ENCODE assay signal across 9 cellular contexts in the genomic region with DNA sequence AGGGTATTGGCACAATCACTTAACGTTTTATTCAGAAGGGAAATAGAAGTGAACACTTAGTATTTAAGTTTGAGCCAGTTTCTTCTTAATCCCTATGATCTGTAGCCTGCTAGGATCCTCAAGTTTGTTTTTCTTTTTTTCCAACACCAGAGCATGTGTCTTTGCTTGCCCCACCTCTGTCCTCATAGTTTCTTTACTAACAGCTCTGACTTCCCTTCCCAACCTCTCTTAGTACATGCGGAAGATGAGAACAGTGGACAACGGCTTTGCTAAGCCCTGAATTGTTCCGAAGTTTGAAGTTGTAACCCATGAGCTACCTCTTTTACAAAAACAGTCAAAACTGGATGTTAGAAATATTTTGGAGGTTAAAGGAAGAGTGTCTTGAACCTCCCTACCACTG.
DNase-seq lines count a peak whose midpoint lies in the region; ATAC-seq lines count a peak whose summit lies in the region.
"Had no signal": no experiment of that assay in that cellular context is flagged by ENCODE, and none has a peak within 500 bp of the region (broad histone marks: within the 10 kb centered on the region; RNA-seq: fewer than 3 reads in every experiment).

No MANE protein-coding gene starts in this region.

- peak overlapping the region; percentile 46 for H2AFZ ChIP-seq in neuronal stem cell (ENCODE audit: low read length)

- no peaks in the 10 kb centered on the region for H3K27me3 ChIP-seq in neuronal stem cell (ENCODE audit: control insufficient read depth in 3 of 3, insufficient read depth in 3 of 3, low read depth in 1 of 3, low read length in 3 of 3)

- ATAC-seq in GM18868 (IDR thresholded peaks at IDR 0.05; ENCODE audit: unreplicated experiment) = peak; percentile 36
- peak; percentile 31 for ATAC-seq in HG02884 (IDR thresholded peaks at IDR 0.05; ENCODE audit: unreplicated experiment)

- WGBS in neuronal stem cell (ENCODE audit: extremely low coverage in 2 of 2, insufficient read length in 2 of 2, insufficient replicate concordance in 1 of 2), 2 donors = no CpG with 5 or more reads among the region's 4 CpGs

- H3K4me3 Mint-ChIP-seq in activated T-cell treated with anti-CD3 and anti-CD28 coated beads, Interleukin-2, amount 50 U/mL, for 24 hours = no peak overlapping the region
- no peak overlapping the region for H3K4me3 Mint-ChIP-seq in activated naive CD4-positive, alpha-beta T cell treated with anti-CD3 and anti-CD28 coated beads, Interleukin-2, amount 10 ng/mL, durations not matched to agents 7 days and 5 days

- H3K4ac ChIP-seq in neuronal stem cell (ENCODE audit: low read length) = no peak overlapping the region

- no peaks in the 10 kb centered on the region for H3K36me3 ChIP-seq in neuronal stem cell (replicated peaks in 1 of 2; ENCODE audit: control insufficient read depth in 2 of 2, insufficient read depth in 2 of 2, low read length in 2 of 2)

- no peaks in the 10 kb centered on the region for H3K27me3 Mint-ChIP-seq in activated T-cell treated with anti-CD3 and anti-CD28 coated beads, Interleukin-2, amount 50 U/mL, for 24 hours
- H3K27me3 Mint-ChIP-seq in activated naive CD4-positive, alpha-beta T cell treated with anti-CD3 and anti-CD28 coated beads, Interleukin-2, amount 10 ng/mL, durations not matched to agents 7 days and 5 days = no peaks in the 10 kb centered on the region

- H4K8ac ChIP-seq in neuronal stem cell (ENCODE audit: low read depth, low read length) = no peak overlapping the region

- DNase-seq in RPMI7951 (ENCODE audit: low read depth) (peak; percentile 3), neuronal stem cell (ENCODE audit: low spot score) (no peak), DMS53 treated with DMSO at 0.1 percent for 48 hours (lab: John Stamatoyannopoulos, UW; ENCODE audit: unreplicated experiment) (no peak), T-helper 1 cell (no peak)
- DNase-seq in activated T-cell treated with anti-CD3 and anti-CD28 coated beads, Interleukin-2, amount 50 U/mL, for 24 hours = no peak
- no peak for DNase-seq in activated naive CD4-positive, alpha-beta T cell treated with anti-CD3 and anti-CD28 coated beads, Interleukin-2, amount 10 ng/mL, durations not matched to agents 7 days and 5 days
- DNase-seq: SHP77 had no signal

- H2BK15ac ChIP-seq in neuronal stem cell (ENCODE audit: low read length) = no peak overlapping the region

- no peaks in the 10 kb centered on the region for H3K4me1 ChIP-seq in neuronal stem cell (ENCODE audit: control insufficient read depth in 2 of 2, insufficient read depth in 1 of 2, low read depth in 1 of 2, low read length in 2 of 2)

- H3K9me3 Mint-ChIP-seq in activated T-cell treated with anti-CD3 and anti-CD28 coated beads, Interleukin-2, amount 50 U/mL, for 24 hours = peaks cover 12% of the 10 kb centered on the region
- H3K9me3 Mint-ChIP-seq in activated naive CD4-positive, alpha-beta T cell treated with anti-CD3 and anti-CD28 coated beads, Interleukin-2, amount 10 ng/mL, durations not matched to agents 7 days and 5 days = peaks cover 7% of the 10 kb centered on the region

- no peak overlapping the region for H3K27ac ChIP-seq in neuronal stem cell (replicated peaks; ENCODE audit: low read length)

- no peak overlapping the region for H3K23ac ChIP-seq in neuronal stem cell (ENCODE audit: low read depth, low read length, poor library complexity)

- H3K27ac Mint-ChIP-seq in activated T-cell treated with anti-CD3 and anti-CD28 coated beads, Interleukin-2, amount 50 U/mL, for 24 hours = no peak overlapping the region
- H3K27ac Mint-ChIP-seq in activated naive CD4-positive, alpha-beta T cell treated with anti-CD3 and anti-CD28 coated beads, Interleukin-2, amount 10 ng/mL, durations not matched to agents 7 days and 5 days = no peak overlapping the region

- no peak overlapping the region for H3K9ac ChIP-seq in neuronal stem cell (ENCODE audit: low read depth, low read length, poor library complexity)

- no peak overlapping the region for H2BK120ac ChIP-seq in neuronal stem cell (ENCODE audit: low read depth, low read length)

- H3K4me2 ChIP-seq in neuronal stem cell (ENCODE audit: insufficient read depth, low read length, poor library complexity, severe bottlenecking) = no peak overlapping the region

- CTCF ChIA-PET in activated naive CD4-positive, alpha-beta T cell treated with anti-CD3 and anti-CD28 coated beads, Interleukin-2, amount 10 ng/mL, durations not matched to agents 7 days and 5 days (lab: Charles Lee) = no interaction called here

- no peaks in the 10 kb centered on the region for H3K79me1 ChIP-seq in neuronal stem cell (ENCODE audit: low read depth, low read length)

- no peak overlapping the region for H3K4me3 ChIP-seq in neuronal stem cell (ENCODE audit: low read length in 2 of 2)

- H3K36me3 Mint-ChIP-seq in activated T-cell treated with anti-CD3 and anti-CD28 coated beads, Interleukin-2, amount 50 U/mL, for 24 hours (ENCODE audit: low read depth) = no peaks in the 10 kb centered on the region
- no peaks in the 10 kb centered on the region for H3K36me3 Mint-ChIP-seq in activated naive CD4-positive, alpha-beta T cell treated with anti-CD3 and anti-CD28 coated beads, Interleukin-2, amount 10 ng/mL, durations not matched to agents 7 days and 5 days

- H2BK12ac ChIP-seq in neuronal stem cell (ENCODE audit: low read length) = no peak overlapping the region

- H3K14ac ChIP-seq in neuronal stem cell (ENCODE audit: low read length) = no peak overlapping the region

- no peak overlapping the region for H4K91ac ChIP-seq in neuronal stem cell (ENCODE audit: low read depth, low read length, poor library complexity)

- no peak overlapping the region for H3K18ac ChIP-seq in neuronal stem cell (ENCODE audit: low read length)

- peaks cover 0 to 2% of the 10 kb centered on the region in 2 donors for H3K9me3 ChIP-seq in neuronal stem cell (replicated peaks in 1 of 2; ENCODE audit: control insufficient read depth in 2 of 2, insufficient read depth in 1 of 2, low read depth in 1 of 2, low read length in 2 of 2)

- no peak overlapping the region for H2AK5ac ChIP-seq in neuronal stem cell (ENCODE audit: low read depth, low read length)

- no peaks in the 10 kb centered on the region for H3K4me1 Mint-ChIP-seq in activated T-cell treated with anti-CD3 and anti-CD28 coated beads, Interleukin-2, amount 50 U/mL, for 24 hours (ENCODE audit: low read depth)
- H3K4me1 Mint-ChIP-seq in activated naive CD4-positive, alpha-beta T cell treated with anti-CD3 and anti-CD28 coated beads, Interleukin-2, amount 10 ng/mL, durations not matched to agents 7 days and 5 days = no peaks in the 10 kb centered on the region

- no peak overlapping the region for H2BK5ac ChIP-seq in neuronal stem cell (ENCODE audit: low read length)
